Comparison of ENCODE assay signal across 2 cellular contexts in the genomic region with DNA sequence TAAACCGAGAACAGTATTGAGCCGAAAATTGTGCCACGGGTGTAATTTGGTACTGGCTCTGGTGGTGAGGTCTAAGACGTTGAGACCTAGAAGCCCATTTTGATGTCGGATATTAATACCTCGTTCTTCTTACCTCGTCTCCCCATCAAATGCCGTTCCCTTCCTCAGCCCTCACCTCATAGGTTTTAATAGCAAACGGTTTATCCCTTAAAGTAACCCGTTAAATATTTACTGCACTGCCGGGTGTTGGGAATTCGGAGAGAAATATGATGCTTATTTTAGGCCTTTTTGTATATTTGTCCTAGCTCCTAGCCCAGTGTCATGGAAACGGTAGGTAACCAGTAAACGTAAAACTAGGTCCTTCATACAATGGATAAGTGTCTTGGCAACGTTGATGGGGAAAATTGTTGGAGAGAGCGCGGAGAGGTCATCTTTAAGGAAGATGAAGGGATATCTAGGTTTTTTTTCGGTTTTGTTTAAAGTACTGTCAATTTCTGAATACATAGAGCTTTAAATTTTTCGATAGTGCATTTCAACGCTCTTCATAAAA.
TF ChIP-seq lines count a peak whose summit lies in the region.

No MANE protein-coding gene starts in this region.

TF ChIP-seq in SK-N-SH, 30 proteins besides CTCF, POLR2A, EP300 and RAD21 (continued from another document):
- TF ChIP-seq POLR2AphosphoS5 (IDR thresholded peaks at IDR 0.05; ENCODE audit: low read depth, low read length) (no peak), RFX5 (IDR thresholded peaks at IDR 0.05; ENCODE audit: low read length) (no peak), NFIC (IDR thresholded peaks at IDR 0.05; ENCODE audit: borderline replicate concordance) (no peak), SIN3A (IDR thresholded peaks at IDR 0.05; ENCODE audit: borderline replicate concordance, low read depth, low read length) (no peak), SMC3 (IDR thresholded peaks at IDR 0.05; ENCODE audit: low read depth, low read length) (no peak), NRF1 (IDR thresholded peaks at IDR 0.05; ENCODE audit: low read depth, low read length) (no peak), MXI1 (IDR thresholded peaks at IDR 0.05; ENCODE audit: low read depth, low read length) (no peak), EZH2phosphoT487 (IDR thresholded peaks at IDR 0.05; ENCODE audit: borderline replicate concordance, low read depth) (no peak), GABPA (IDR thresholded peaks at IDR 0.05; ENCODE audit: low read depth) (no peak)
- TF ChIP-seq, protein P1, sequence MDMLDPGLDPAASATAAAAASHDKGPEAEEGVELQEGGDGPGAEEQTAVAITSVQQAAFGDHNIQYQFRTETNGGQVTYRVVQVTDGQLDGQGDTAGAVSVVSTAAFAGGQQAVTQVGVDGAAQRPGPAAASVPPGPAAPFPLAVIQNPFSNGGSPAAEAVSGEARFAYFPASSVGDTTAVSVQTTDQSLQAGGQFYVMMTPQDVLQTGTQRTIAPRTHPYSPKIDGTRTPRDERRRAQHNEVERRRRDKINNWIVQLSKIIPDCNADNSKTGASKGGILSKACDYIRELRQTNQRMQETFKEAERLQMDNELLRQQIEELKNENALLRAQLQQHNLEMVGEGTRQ (IDR thresholded peaks at IDR 0.05; ENCODE audit: borderline replicate concordance, low read depth, low read length) = no peak

TF ChIP-seq in SK-N-SH treated with all-trans-retinoic acid at 6 μM for 48 hours, 23 proteins besides CTCF, POLR2A, EP300 and RAD21 (continued from another document):
- TF ChIP-seq ZFP3 (CRISPR knock-in tag; IDR thresholded peaks at IDR 0.05) (no peak), OSR1 (CRISPR knock-in tag; IDR thresholded peaks at IDR 0.05) (no peak), ZNF565 (CRISPR knock-in tag; conservative IDR thresholded peaks at IDR 0.05; ENCODE audit: low read depth) (no peak), SNAI2 (CRISPR knock-in tag; IDR thresholded peaks at IDR 0.05) (no peak), TCF4 (CRISPR knock-in tag; IDR thresholded peaks at IDR 0.05; ENCODE audit: borderline replicate concordance) (no peak), ZC3H10 (CRISPR knock-in tag; IDR thresholded peaks at IDR 0.05) (no peak), ARNTL (CRISPR knock-in tag; IDR thresholded peaks at IDR 0.05; ENCODE audit: borderline replicate concordance, low read depth) (no peak), BACH2 (CRISPR knock-in tag; IDR thresholded peaks at IDR 0.05; ENCODE audit: borderline replicate concordance) (no peak), ZFP30 (CRISPR knock-in tag; IDR thresholded peaks at IDR 0.05) (no peak), GLIS3 (CRISPR knock-in tag; IDR thresholded peaks at IDR 0.05) (no peak)
- TF ChIP-seq, protein P2, sequence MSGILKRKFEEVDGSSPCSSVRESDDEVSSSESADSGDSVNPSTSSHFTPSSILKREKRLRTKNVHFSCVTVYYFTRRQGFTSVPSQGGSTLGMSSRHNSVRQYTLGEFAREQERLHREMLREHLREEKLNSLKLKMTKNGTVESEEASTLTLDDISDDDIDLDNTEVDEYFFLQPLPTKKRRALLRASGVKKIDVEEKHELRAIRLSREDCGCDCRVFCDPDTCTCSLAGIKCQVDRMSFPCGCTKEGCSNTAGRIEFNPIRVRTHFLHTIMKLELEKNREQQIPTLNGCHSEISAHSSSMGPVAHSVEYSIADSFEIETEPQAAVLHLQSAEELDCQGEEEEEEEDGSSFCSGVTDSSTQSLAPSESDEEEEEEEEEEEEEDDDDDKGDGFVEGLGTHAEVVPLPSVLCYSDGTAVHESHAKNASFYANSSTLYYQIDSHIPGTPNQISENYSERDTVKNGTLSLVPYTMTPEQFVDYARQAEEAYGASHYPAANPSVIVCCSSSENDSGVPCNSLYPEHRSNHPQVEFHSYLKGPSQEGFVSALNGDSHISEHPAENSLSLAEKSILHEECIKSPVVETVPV (CRISPR knock-in tag; IDR thresholded peaks at IDR 0.05) = no peak
- TF ChIP-seq, protein P3, sequence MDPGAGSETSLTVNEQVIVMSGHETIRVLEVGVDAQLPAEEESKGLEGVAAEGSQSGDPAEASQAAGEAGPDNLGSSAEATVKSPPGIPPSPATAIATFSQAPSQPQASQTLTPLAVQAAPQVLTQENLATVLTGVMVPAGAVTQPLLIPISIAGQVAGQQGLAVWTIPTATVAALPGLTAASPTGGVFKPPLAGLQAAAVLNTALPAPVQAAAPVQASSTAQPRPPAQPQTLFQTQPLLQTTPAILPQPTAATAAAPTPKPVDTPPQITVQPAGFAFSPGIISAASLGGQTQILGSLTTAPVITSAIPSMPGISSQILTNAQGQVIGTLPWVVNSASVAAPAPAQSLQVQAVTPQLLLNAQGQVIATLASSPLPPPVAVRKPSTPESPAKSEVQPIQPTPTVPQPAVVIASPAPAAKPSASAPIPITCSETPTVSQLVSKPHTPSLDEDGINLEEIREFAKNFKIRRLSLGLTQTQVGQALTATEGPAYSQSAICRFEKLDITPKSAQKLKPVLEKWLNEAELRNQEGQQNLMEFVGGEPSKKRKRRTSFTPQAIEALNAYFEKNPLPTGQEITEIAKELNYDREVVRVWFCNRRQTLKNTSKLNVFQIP (CRISPR knock-in tag; IDR thresholded peaks at IDR 0.05; ENCODE audit: borderline replicate concordance, low read depth) = no peak
- TF ChIP-seq, protein P4, sequence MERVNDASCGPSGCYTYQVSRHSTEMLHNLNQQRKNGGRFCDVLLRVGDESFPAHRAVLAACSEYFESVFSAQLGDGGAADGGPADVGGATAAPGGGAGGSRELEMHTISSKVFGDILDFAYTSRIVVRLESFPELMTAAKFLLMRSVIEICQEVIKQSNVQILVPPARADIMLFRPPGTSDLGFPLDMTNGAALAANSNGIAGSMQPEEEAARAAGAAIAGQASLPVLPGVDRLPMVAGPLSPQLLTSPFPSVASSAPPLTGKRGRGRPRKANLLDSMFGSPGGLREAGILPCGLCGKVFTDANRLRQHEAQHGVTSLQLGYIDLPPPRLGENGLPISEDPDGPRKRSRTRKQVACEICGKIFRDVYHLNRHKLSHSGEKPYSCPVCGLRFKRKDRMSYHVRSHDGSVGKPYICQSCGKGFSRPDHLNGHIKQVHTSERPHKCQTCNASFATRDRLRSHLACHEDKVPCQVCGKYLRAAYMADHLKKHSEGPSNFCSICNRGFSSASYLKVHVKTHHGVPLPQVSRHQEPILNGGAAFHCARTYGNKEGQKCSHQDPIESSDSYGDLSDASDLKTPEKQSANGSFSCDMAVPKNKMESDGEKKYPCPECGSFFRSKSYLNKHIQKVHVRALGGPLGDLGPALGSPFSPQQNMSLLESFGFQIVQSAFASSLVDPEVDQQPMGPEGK (CRISPR knock-in tag; IDR thresholded peaks at IDR 0.05; ENCODE audit: borderline replicate concordance) = no peak
